Comparison of ENCODE assay signal across 16 cellular contexts in the genomic region with DNA sequence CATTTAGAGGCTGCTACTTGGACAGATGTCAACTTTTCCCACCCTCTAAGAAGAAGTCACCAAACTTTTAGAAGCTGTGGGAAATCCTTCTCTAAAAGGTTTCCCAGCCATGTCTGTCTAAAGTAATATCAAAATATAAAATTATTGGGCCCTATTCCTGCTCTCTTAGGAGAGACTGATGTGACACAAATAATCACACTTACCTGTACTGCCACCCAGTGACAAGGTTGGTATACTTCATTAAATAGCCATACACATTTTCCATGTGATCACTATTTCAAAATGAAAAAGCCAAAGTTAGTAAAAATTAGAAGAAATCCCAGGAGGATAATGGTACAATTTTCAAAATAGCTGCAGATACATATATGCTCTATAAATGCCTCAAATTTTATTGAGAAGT. TPM values are rescaled to one million over a fixed set of nuclear protein-coding genes. Genes with fewer than 3 reads are reported as not detected.
DNase-seq lines count a peak whose midpoint lies in the region; ATAC-seq, FAIRE-seq and TF ChIP-seq lines count a peak whose summit lies in the region.
"Had no signal": no experiment of that assay in that cellular context is flagged by ENCODE, and none has a peak within 500 bp of the region (broad histone marks: within the 10 kb centered on the region; RNA-seq: fewer than 3 reads in every experiment).

No MANE protein-coding gene starts in this region.

- intact Hi-C loops in activated naive CD4-positive, alpha-beta T cell treated with anti-CD3 and anti-CD28 coated beads for 36 hours (cut with micrococcal nuclease): loop anchor here (10.0 kb wide), 1 partner anchor 358 kb away; no protein-coding TSS in a partner anchor

- H3K4me2 ChIP-seq in astrocyte (ENCODE audit: low read length): no peak overlapping the region

- H3K27me3 ChIP-seq in astrocyte (ENCODE audit: insufficient read depth, low read length): no peaks in the 10 kb centered on the region
- H3K27me3 ChIP-seq: tibial artery had no signal

- ATAC-seq in GM18909 (IDR thresholded peaks at IDR 0.05; ENCODE audit: poor library complexity, unreplicated experiment): no peak
- ATAC-seq: mucosa of descending colon, right cardiac atrium, T-cell had no signal

- no peak overlapping the region for H3K27ac ChIP-seq in astrocyte (ENCODE audit: low read depth, low read length)
- H3K27ac ChIP-seq: tibial artery had no signal

- FAIRE-seq in astrocyte (lab: Jason Lieb, UNC): no peak
- FAIRE-seq: HTR-8/SVneo had no signal

- H3K9me3 Mint-ChIP-seq in activated naive CD4-positive, alpha-beta T cell treated with anti-CD3 and anti-CD28 coated beads for 36 hours: no peaks in the 10 kb centered on the region
- H3K9me3 Mint-ChIP-seq in astrocyte (ENCODE audit: unreplicated experiment): no peaks in the 10 kb centered on the region
- no peaks in the 10 kb centered on the region for H3K9me3 Mint-ChIP-seq in progenitor cell of endocrine pancreas (ENCODE audit: low read depth)
- H3K9me3 Mint-ChIP-seq: T-cell had no signal

- peaks cover 4% of the 10 kb centered on the region for H3K36me3 ChIP-seq in astrocyte (ENCODE audit: insufficient read depth, low read length)

- H3K4me3 Mint-ChIP-seq in activated naive CD4-positive, alpha-beta T cell treated with anti-CD3 and anti-CD28 coated beads for 36 hours: no peak overlapping the region
- H3K4me3 Mint-ChIP-seq in astrocyte (ENCODE audit: unreplicated experiment) (no peak overlapping the region), progenitor cell of endocrine pancreas (ENCODE audit: low read depth) (no peak overlapping the region)
- H3K4me3 Mint-ChIP-seq: T-cell had no signal

- H4K20me1 ChIP-seq in astrocyte (ENCODE audit: insufficient read depth, low read length): peaks cover 16% of the 10 kb centered on the region

- H3K4me1 ChIP-seq in astrocyte (ENCODE audit: insufficient read depth, low read length): no peaks in the 10 kb centered on the region

- TF ChIP-seq CTCF in LNCAP (IDR thresholded peaks at IDR 0.05) (peak; percentile 58), astrocyte (IDR thresholded peaks at IDR 0.05; ENCODE audit: insufficient read depth, low read depth, low read length) (peak; percentile 15), progenitor cell of endocrine pancreas (IDR thresholded peaks at IDR 0.05; ENCODE audit: unreplicated experiment) (peak; percentile 32)

- DNase-seq in activated naive CD4-positive, alpha-beta T cell treated with anti-CD3 and anti-CD28 coated beads for 36 hours: peak; percentile 24
- no peak for DNase-seq in activated naive CD4-positive, alpha-beta T cell treated with Interleukin-2 at 50 U/mL for 16 hours
- DNase-seq in astrocyte (ENCODE audit: low read depth): no peak
- no peak for DNase-seq in progenitor cell of endocrine pancreas (ENCODE audit: low spot score, unreplicated experiment)
- DNase-seq in ecto neural progenitor cell (ENCODE audit: low spot score): no peak
- DNase-seq in activated CD4-positive, CD25-positive, alpha-beta regulatory T cell treated with anti-CD3 and anti-CD28 coated beads, Interleukin-2, amount 50 U/mL, for 72 hours: no peak
- DNase-seq: activated CD8-positive, alpha-beta memory T cell treated with anti-CD3 and anti-CD28 coated beads, Interleukin-2, amount 50 U/mL, for 4 hours; amygdala; C1 segment of cervical spinal cord; mucosa of descending colon; right cardiac atrium; T-cell; tibial artery had no signal

- CTCF ChIA-PET in activated naive CD4-positive, alpha-beta T cell treated with anti-CD3 and anti-CD28 coated beads for 36 hours (lab: Charles Lee): interaction anchor here (0.6 to 2.2 kb wide), 11 partner anchors 10 to 940 kb away, joined by 3 to 7 read pairs (median 4); no protein-coding TSS in a partner anchor

- H3K79me2 ChIP-seq in astrocyte (ENCODE audit: insufficient read depth, low read length): peaks cover 9% of the 10 kb centered on the region

- H2AFZ ChIP-seq in astrocyte (ENCODE audit: low read depth, low read length): no peak overlapping the region

- H3K27me3 Mint-ChIP-seq in activated naive CD4-positive, alpha-beta T cell treated with anti-CD3 and anti-CD28 coated beads for 36 hours (ENCODE audit: low read depth): no peaks in the 10 kb centered on the region
- H3K27me3 Mint-ChIP-seq in astrocyte (ENCODE audit: low read depth, unreplicated experiment) (no peaks in the 10 kb centered on the region), progenitor cell of endocrine pancreas (no peaks in the 10 kb centered on the region)
- H3K27me3 Mint-ChIP-seq: T-cell had no signal

- H3K9ac ChIP-seq in astrocyte (ENCODE audit: low read length): no peak overlapping the region

- no peak overlapping the region for H3K27ac Mint-ChIP-seq in activated naive CD4-positive, alpha-beta T cell treated with anti-CD3 and anti-CD28 coated beads for 36 hours
- H3K27ac Mint-ChIP-seq in astrocyte (ENCODE audit: unreplicated experiment) (no peak overlapping the region), progenitor cell of endocrine pancreas (no peak overlapping the region)
- H3K27ac Mint-ChIP-seq: T-cell had no signal

- no peaks in the 10 kb centered on the region for H3K9me3 ChIP-seq in astrocyte (ENCODE audit: insufficient read depth, low read depth, low read length)
- H3K9me3 ChIP-seq: mucosa of descending colon, tibial artery had no signal

- H3K4me1 Mint-ChIP-seq in activated naive CD4-positive, alpha-beta T cell treated with anti-CD3 and anti-CD28 coated beads for 36 hours (ENCODE audit: low read depth): peaks cover 10% of the 10 kb centered on the region
- peaks cover 2% of the 10 kb centered on the region for H3K4me1 Mint-ChIP-seq in astrocyte (ENCODE audit: low read depth, unreplicated experiment)
- no peaks in the 10 kb centered on the region for H3K4me1 Mint-ChIP-seq in progenitor cell of endocrine pancreas (ENCODE audit: low read depth)

- H3K4me3 ChIP-seq in astrocyte (ENCODE audit: insufficient read depth, low read depth, low read length): no peak overlapping the region
- H3K4me3 ChIP-seq: mucosa of descending colon, tibial artery had no signal

- H3K36me3 Mint-ChIP-seq in activated naive CD4-positive, alpha-beta T cell treated with anti-CD3 and anti-CD28 coated beads for 36 hours (ENCODE audit: low read depth): peaks cover 6% of the 10 kb centered on the region
- peaks cover 4% of the 10 kb centered on the region for H3K36me3 Mint-ChIP-seq in astrocyte (ENCODE audit: low read depth, unreplicated experiment)
- peaks cover 13% of the 10 kb centered on the region for H3K36me3 Mint-ChIP-seq in progenitor cell of endocrine pancreas (ENCODE audit: insufficient read depth)

RNA-seq across cellular contexts. Expression of a gene that starts 12.6 kb away (rescaled TPM):
- total RNA-seq in activated naive CD4-positive, alpha-beta T cell treated with anti-CD3 and anti-CD28 coated beads for 36 hours: 1 to 10 TPM; 9.1 to 9.9 TPM
- total RNA-seq in astrocyte: 15.7 and 17.0 TPM in 2 replicates
- total RNA-seq in progenitor cell of endocrine pancreas: 17.5 and 18.2 TPM in 2 replicates
